Comparison of ENCODE assay signal across 8 cellular contexts in genomic region chr17:35046740-35047283, GRCh38. TPM values are rescaled to one million over a fixed set of nuclear protein-coding genes. Genes with fewer than 3 reads are reported as not detected.
DNase-seq lines count a peak whose midpoint lies in the region; ATAC-seq and TF ChIP-seq lines count a peak whose summit lies in the region.

No MANE protein-coding gene starts in this region.

- H3K27me3 Mint-ChIP-seq in activated naive CD8-positive, alpha-beta T cell treated with anti-CD3 and anti-CD28 coated beads, Interleukin-2, amount 10 ng/mL, durations not matched to agents 7 days and 5 days, result no peaks in the 10 kb centered on the region
- no peaks in the 10 kb centered on the region for H3K27me3 Mint-ChIP-seq in naive B cell

- no peak for TF ChIP-seq CTCF in Panc1 (IDR thresholded peaks at IDR 0.05)

- no peaks in the 10 kb centered on the region for H3K9me3 ChIP-seq in Panc1 (ENCODE audit: control insufficient read depth, insufficient read depth, low read depth, low read length)

- H2AFZ ChIP-seq in ACC112 (ENCODE audit: low read length, unreplicated experiment), result no peak overlapping the region

- H3K4me3 ChIP-seq in ACC112 (ENCODE audit: low read depth, low read length) (peak overlapping the region; percentile 1; the same call in 1 of the 2 replicates), Panc1 (ENCODE audit: low read depth in 2 of 2, low read length in 2 of 2) (no peak overlapping the region)

- H3K9me3 Mint-ChIP-seq in activated naive CD8-positive, alpha-beta T cell treated with anti-CD3 and anti-CD28 coated beads, Interleukin-2, amount 10 ng/mL, durations not matched to agents 7 days and 5 days, result no peaks in the 10 kb centered on the region
- no peaks in the 10 kb centered on the region for H3K9me3 Mint-ChIP-seq in naive B cell

- H3K27ac Mint-ChIP-seq in activated naive CD8-positive, alpha-beta T cell treated with anti-CD3 and anti-CD28 coated beads, Interleukin-2, amount 10 ng/mL, durations not matched to agents 7 days and 5 days, result peak overlapping the region; percentile 91
- H3K27ac Mint-ChIP-seq in naive B cell, result peak overlapping the region; percentile 50 to 87 (median 80)

- CTCF ChIA-PET in Panc1 (lab: Charles Lee), result no interaction called here

- peak overlapping the region; percentile 86 for H3K4me3 Mint-ChIP-seq in activated naive CD8-positive, alpha-beta T cell treated with anti-CD3 and anti-CD28 coated beads, Interleukin-2, amount 10 ng/mL, durations not matched to agents 7 days and 5 days
- peak overlapping the region; percentile 4 to 82 (median 67) for H3K4me3 Mint-ChIP-seq in naive B cell

- no peaks in the 10 kb centered on the region for H3K27me3 ChIP-seq in ACC112 (ENCODE audit: insufficient read depth, low read length)
- H3K27me3 ChIP-seq in Panc1 (ENCODE audit: control insufficient read depth, insufficient read depth, low read length), result no peaks in the 10 kb centered on the region

- H3K4me1 ChIP-seq in ACC112 (ENCODE audit: control insufficient read depth, insufficient read depth, low read length, unreplicated experiment) (peaks cover 24% of the 10 kb centered on the region), Panc1 (ENCODE audit: control insufficient read depth, insufficient read depth, low read length) (peaks cover 11% of the 10 kb centered on the region)

- H3K27ac ChIP-seq in ACC112 (ENCODE audit: low read depth, low read length) (peak overlapping the region; percentile 46; the same call in 1 of the 2 replicates), Panc1 (ENCODE audit: low read length) (no peak overlapping the region)

- H3K36me3 Mint-ChIP-seq in activated naive CD8-positive, alpha-beta T cell treated with anti-CD3 and anti-CD28 coated beads, Interleukin-2, amount 10 ng/mL, durations not matched to agents 7 days and 5 days, result peaks cover 5% of the 10 kb centered on the region
- no peaks in the 10 kb centered on the region for H3K36me3 Mint-ChIP-seq in naive B cell

- in situ Hi-C loops in Panc1 (cut with HindIII; ENCODE audit: low pct_unique_long_range_greater_than_20kb, low sequenced_read_pairs), result no loop called here

- peaks cover 36% of the 10 kb centered on the region for H3K4me1 Mint-ChIP-seq in activated naive CD8-positive, alpha-beta T cell treated with anti-CD3 and anti-CD28 coated beads, Interleukin-2, amount 10 ng/mL, durations not matched to agents 7 days and 5 days
- H3K4me1 Mint-ChIP-seq in naive B cell, result peaks cover 48 to 52% (median 51%) of the 10 kb centered on the region in 3 donors

- DNase-seq in Panc1 (ENCODE audit: low read depth, low spot score) (no peak), naive B cell (no peak), HK-2 (ENCODE audit: unreplicated experiment) (no peak), DMS53 treated with DMSO at 0.1 percent for 48 hours (lab: John Stamatoyannopoulos, UW; ENCODE audit: unreplicated experiment) (no peak), occipital lobe (lab: John Stamatoyannopoulos, UW) (no peak)
- DNase-seq in activated naive CD8-positive, alpha-beta T cell treated with anti-CD3 and anti-CD28 coated beads, Interleukin-2, amount 10 ng/mL, durations not matched to agents 7 days and 5 days, result no peak

- ATAC-seq in GM21390 (IDR thresholded peaks at IDR 0.05; ENCODE audit: unreplicated experiment) (peak; percentile 55), Panc1 (0 out of 2 replicates have a peak, but pooled peaks have one; percentile 36), naive B cell (ENCODE audit: low read depth in 2 of 2) (peak; percentile 31 to 62)
- peak; percentile 92 for ATAC-seq in activated naive CD8-positive, alpha-beta T cell treated with anti-CD3 and anti-CD28 coated beads, Interleukin-2, amount 10 ng/mL, durations not matched to agents 7 days and 5 days (ENCODE audit: low read depth)

- H3K36me3 ChIP-seq in ACC112 (ENCODE audit: insufficient read depth, low read length) (0 out of 2 replicates have a peak, but pooled peaks cover 2% of the 10 kb centered on the region), Panc1 (ENCODE audit: control insufficient read depth, insufficient read depth, low read length) (no peaks in the 10 kb centered on the region)

- intact Hi-C loops in Panc1 (cut with micrococcal nuclease; ENCODE audit: unreplicated experiment), result no loop called here

- POLR2A ChIA-PET in Panc1 (lab: Charles Lee), result no interaction called here
- POLR2A ChIA-PET in activated naive CD8-positive, alpha-beta T cell treated with anti-CD3 and anti-CD28 coated beads, Interleukin-2, amount 10 ng/mL, durations not matched to agents 7 days and 5 days (lab: Charles Lee), result interaction anchor here (0.5 to 1.9 kb wide), 9 partner anchors 14 to 1147 kb away, joined by 3 to 20 read pairs (median 4); partner anchors contain the start of gene RFFL

- H3K79me2 ChIP-seq in ACC112 (ENCODE audit: control insufficient read depth, insufficient read depth, low read length, unreplicated experiment), result peaks cover 44% of the 10 kb centered on the region

- no TSS peak for BruUV-seq in Panc1 (replicated peaks; lab: Mats Ljungman, UMichigan)

RNA-seq across cellular contexts. Expression of gene RFFL, which starts 16.7 kb away (rescaled TPM):
- total RNA-seq in Panc1 (2021; ENCODE audit: unreplicated experiment), result 38.4 TPM
- 19.4 TPM for polyA plus RNA-seq in Panc1 (2012; ENCODE audit: insufficient read length)
- 10 to 100 TPM; 37.4 to 42.3 TPM for total RNA-seq in activated naive CD8-positive, alpha-beta T cell treated with anti-CD3 and anti-CD28 coated beads, Interleukin-2, amount 10 ng/mL, durations not matched to agents 7 days and 5 days
- 10 to 100 TPM; 15.9 to 27.4 (median 22.3) TPM for polyA plus RNA-seq in naive B cell (ENCODE audit: low read depth in 6 of 6)
- 7.8 TPM for total RNA-seq in occipital lobe

Comparison
In these comparisons a context has a peak if more than half of its experiments do, and no peak if none do; other contexts are left out.
1. ATAC-seq: peak in every context shown above with its lines; median percentile 92 in activated naive CD8-positive, alpha-beta T cell treated with anti-CD3 and anti-CD28 coated beads, Interleukin-2, amount 10 ng/mL, durations not matched to agents 7 days and 5 days; 55 in GM21390; 46 in naive B cell; 36 in Panc1.